Comparison of ENCODE assay signal across 8 cellular contexts in the genomic region with DNA sequence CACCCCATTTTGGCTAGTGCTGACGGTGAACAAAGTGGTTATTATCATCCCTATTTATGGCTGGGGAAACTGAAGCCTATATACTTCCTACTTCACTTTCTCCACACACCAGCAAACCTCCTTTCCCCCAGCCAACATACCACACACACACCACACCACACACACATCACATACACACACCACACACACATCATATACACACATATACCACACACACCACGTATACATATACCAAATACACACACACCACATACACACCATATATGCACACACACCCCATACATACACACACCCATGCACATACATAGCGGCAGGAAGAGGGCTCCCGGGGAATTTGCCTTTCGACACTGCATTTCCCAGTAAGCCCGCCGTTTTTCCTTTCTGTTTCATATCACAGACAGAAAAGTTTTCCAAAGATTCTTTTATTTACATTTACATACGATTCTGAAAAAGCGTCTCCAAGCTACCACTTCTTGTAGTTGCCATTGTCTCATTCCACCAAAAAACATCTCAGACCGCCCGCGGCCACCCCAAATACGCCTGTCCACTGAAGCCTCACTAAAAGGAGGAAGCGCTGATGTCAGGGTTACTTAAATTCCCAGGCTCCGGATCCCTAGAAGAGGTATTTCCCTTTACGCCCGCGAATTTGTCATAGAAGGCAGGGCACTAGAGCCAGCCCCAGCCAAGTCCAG. TPM values are rescaled to one million over a fixed set of nuclear protein-coding genes. Genes with fewer than 3 reads are reported as not detected.
A peak's percentile ranks its signal among the peaks of the same experiment; 100 is the strongest.
DNase-seq lines count a peak whose midpoint lies in the region; ATAC-seq and TF ChIP-seq lines count a peak whose summit lies in the region.

No MANE protein-coding gene starts in this region.

- TF ChIP-seq POLR2A in vagina (IDR thresholded peaks at IDR 0.05) = peak in 1 of 2 donors; percentile 80

- no peak for ATAC-seq in GM21390 (IDR thresholded peaks at IDR 0.05; ENCODE audit: unreplicated experiment)
- no peak for ATAC-seq in HG03378 (IDR thresholded peaks at IDR 0.05; ENCODE audit: unreplicated experiment)

- H3K36me3 Mint-ChIP-seq in activated naive CD4-positive, alpha-beta T cell treated with anti-CD3 and anti-CD28 coated beads for 36 hours (ENCODE audit: low read depth) = peaks cover 23% of the 10 kb centered on the region
- peaks cover 30% of the 10 kb centered on the region for H3K36me3 Mint-ChIP-seq in activated naive CD4-positive, alpha-beta T cell treated with anti-CD3 and anti-CD28 coated beads, Interleukin-2, amount 10 ng/mL, durations not matched to agents 7 days and 5 days
- H3K36me3 Mint-ChIP-seq in activated T-helper 1 cell treated with anti-CD3 and anti-CD28 coated beads, Interleukin-12 subunit alpha, Interleukin-12 subunit beta, Interleukin-2, Interleukin-4 antibody, amounts not matched to agents 30 ng/mL and 10 ng/mL and 1 ng/mL, durations not matched to agents 14 hours and 24 hours and 36 hours (ENCODE audit: low read depth) = peaks cover 20% of the 10 kb centered on the region

- H3K4me3 Mint-ChIP-seq in activated naive CD4-positive, alpha-beta T cell treated with anti-CD3 and anti-CD28 coated beads for 36 hours = no peak overlapping the region
- H3K4me3 Mint-ChIP-seq in activated naive CD4-positive, alpha-beta T cell treated with anti-CD3 and anti-CD28 coated beads, Interleukin-2, amount 10 ng/mL, durations not matched to agents 7 days and 5 days = no peak overlapping the region
- no peak overlapping the region for H3K4me3 Mint-ChIP-seq in activated T-helper 1 cell treated with anti-CD3 and anti-CD28 coated beads, Interleukin-12 subunit alpha, Interleukin-12 subunit beta, Interleukin-2, Interleukin-4 antibody, amounts not matched to agents 30 ng/mL and 10 ng/mL and 1 ng/mL, durations not matched to agents 14 hours and 24 hours and 36 hours

- CTCF ChIA-PET in activated naive CD4-positive, alpha-beta T cell treated with anti-CD3 and anti-CD28 coated beads for 36 hours (lab: Charles Lee) = interaction anchor here (0.8 to 2.7 kb wide), 9 partner anchors 10 to 235 kb away, joined by 3 to 18 read pairs (median 8); a partner anchor contains a TSS
- CTCF ChIA-PET in activated naive CD4-positive, alpha-beta T cell treated with anti-CD3 and anti-CD28 coated beads, Interleukin-2, amount 10 ng/mL, durations not matched to agents 7 days and 5 days (lab: Charles Lee) = interaction anchor here (0.9 to 2.0 kb wide), 6 partner anchors 11 to 234 kb away, joined by 3 to 8 read pairs (median 4); a partner anchor contains a TSS

- H3K36me3 ChIP-seq in kidney epithelial cell (ENCODE audit: control insufficient read depth, insufficient read depth, low read length) (peaks cover 1% of the 10 kb centered on the region), vagina (peaks cover 0 to 5% of the 10 kb centered on the region in 2 donors)

- H3K27me3 ChIP-seq in kidney epithelial cell (ENCODE audit: control insufficient read depth, insufficient read depth, low read length) = no peaks in the 10 kb centered on the region
- no peaks in the 10 kb centered on the region for H3K27me3 ChIP-seq in vagina

- no peak for TF ChIP-seq CTCF in kidney epithelial cell (IDR thresholded peaks at IDR 0.05; ENCODE audit: insufficient read depth, low read length, poor library complexity, severe bottlenecking)
- no peak for TF ChIP-seq CTCF in vagina (IDR thresholded peaks at IDR 0.05)
- TF ChIP-seq CTCF in GM13976 (IDR thresholded peaks at IDR 0.05; ENCODE audit: borderline replicate concordance, control extremely low read depth, extremely low read depth, insufficient read depth, missing control alignments) = no peak

- peaks cover 27% of the 10 kb centered on the region for H3K4me1 Mint-ChIP-seq in activated naive CD4-positive, alpha-beta T cell treated with anti-CD3 and anti-CD28 coated beads for 36 hours (ENCODE audit: low read depth)
- H3K4me1 Mint-ChIP-seq in activated naive CD4-positive, alpha-beta T cell treated with anti-CD3 and anti-CD28 coated beads, Interleukin-2, amount 10 ng/mL, durations not matched to agents 7 days and 5 days = peaks cover 34% of the 10 kb centered on the region
- peaks cover 27% of the 10 kb centered on the region for H3K4me1 Mint-ChIP-seq in activated T-helper 1 cell treated with anti-CD3 and anti-CD28 coated beads, Interleukin-12 subunit alpha, Interleukin-12 subunit beta, Interleukin-2, Interleukin-4 antibody, amounts not matched to agents 30 ng/mL and 10 ng/mL and 1 ng/mL, durations not matched to agents 14 hours and 24 hours and 36 hours (ENCODE audit: low read depth)

- H3K27ac ChIP-seq in vagina = peak overlapping the region; percentile 88

- H3K27me3 Mint-ChIP-seq in activated naive CD4-positive, alpha-beta T cell treated with anti-CD3 and anti-CD28 coated beads for 36 hours (ENCODE audit: low read depth) = no peaks in the 10 kb centered on the region
- H3K27me3 Mint-ChIP-seq in activated naive CD4-positive, alpha-beta T cell treated with anti-CD3 and anti-CD28 coated beads, Interleukin-2, amount 10 ng/mL, durations not matched to agents 7 days and 5 days = no peaks in the 10 kb centered on the region
- no peaks in the 10 kb centered on the region for H3K27me3 Mint-ChIP-seq in activated T-helper 1 cell treated with anti-CD3 and anti-CD28 coated beads, Interleukin-12 subunit alpha, Interleukin-12 subunit beta, Interleukin-2, Interleukin-4 antibody, amounts not matched to agents 30 ng/mL and 10 ng/mL and 1 ng/mL, durations not matched to agents 14 hours and 24 hours and 36 hours (ENCODE audit: insufficient read depth)

- H3K4me1 ChIP-seq in vagina = peaks cover 43% of the 10 kb centered on the region

- intact Hi-C loops in activated naive CD4-positive, alpha-beta T cell treated with anti-CD3 and anti-CD28 coated beads for 36 hours (cut with micrococcal nuclease) = loop anchor here (1.0 to 10.0 kb wide), 14 partner anchors 17 to 362 kb away; a partner anchor contains a TSS
- intact Hi-C loops in activated T-helper 1 cell treated with anti-CD3 and anti-CD28 coated beads, Interleukin-12 subunit alpha, Interleukin-12 subunit beta, Interleukin-2, Interleukin-4 antibody, amounts not matched to agents 30 ng/mL and 10 ng/mL and 1 ng/mL, durations not matched to agents 14 hours and 24 hours and 36 hours (cut with micrococcal nuclease) = loop anchor here (1.0 to 5.0 kb wide), 13 partner anchors 23 to 1024 kb away; a partner anchor contains a TSS
- intact Hi-C loops in vagina (cut with DNase I) = no loop called here

- H3K27ac Mint-ChIP-seq in activated naive CD4-positive, alpha-beta T cell treated with anti-CD3 and anti-CD28 coated beads for 36 hours = no peak overlapping the region
- H3K27ac Mint-ChIP-seq in activated naive CD4-positive, alpha-beta T cell treated with anti-CD3 and anti-CD28 coated beads, Interleukin-2, amount 10 ng/mL, durations not matched to agents 7 days and 5 days = no peak overlapping the region
- H3K27ac Mint-ChIP-seq in activated T-helper 1 cell treated with anti-CD3 and anti-CD28 coated beads, Interleukin-12 subunit alpha, Interleukin-12 subunit beta, Interleukin-2, Interleukin-4 antibody, amounts not matched to agents 30 ng/mL and 10 ng/mL and 1 ng/mL, durations not matched to agents 14 hours and 24 hours and 36 hours = no peak overlapping the region

- no peaks in the 10 kb centered on the region for H3K9me3 Mint-ChIP-seq in activated naive CD4-positive, alpha-beta T cell treated with anti-CD3 and anti-CD28 coated beads for 36 hours
- no peaks in the 10 kb centered on the region for H3K9me3 Mint-ChIP-seq in activated naive CD4-positive, alpha-beta T cell treated with anti-CD3 and anti-CD28 coated beads, Interleukin-2, amount 10 ng/mL, durations not matched to agents 7 days and 5 days
- H3K9me3 Mint-ChIP-seq in activated T-helper 1 cell treated with anti-CD3 and anti-CD28 coated beads, Interleukin-12 subunit alpha, Interleukin-12 subunit beta, Interleukin-2, Interleukin-4 antibody, amounts not matched to agents 30 ng/mL and 10 ng/mL and 1 ng/mL, durations not matched to agents 14 hours and 24 hours and 36 hours = no peaks in the 10 kb centered on the region

- in situ Hi-C loops in GM13976 (cut with MboI; ENCODE audit: low sequenced_read_pairs, unreplicated experiment) = no loop called here

- H3K4me3 ChIP-seq in kidney epithelial cell (ENCODE audit: low read depth, low read length) = peak overlapping the region; percentile 48
- peak overlapping the region; percentile 58 to 99 for H3K4me3 ChIP-seq in vagina

- no peaks in the 10 kb centered on the region for H3K9me3 ChIP-seq in vagina

- DNase-seq in activated naive CD4-positive, alpha-beta T cell treated with anti-CD3 and anti-CD28 coated beads for 36 hours = peak; percentile 8
- DNase-seq in activated naive CD4-positive, alpha-beta T cell treated with anti-CD3 and anti-CD28 coated beads, Interleukin-2, amount 10 ng/mL, durations not matched to agents 7 days and 5 days = no peak
- peak; percentile 15 for DNase-seq in activated T-helper 1 cell treated with anti-CD3 and anti-CD28 coated beads, Interleukin-12 subunit alpha, Interleukin-12 subunit beta, Interleukin-2, Interleukin-4 antibody, amounts not matched to agents 30 ng/mL and 10 ng/mL and 1 ng/mL, durations not matched to agents 14 hours and 24 hours and 36 hours (ENCODE audit: low spot score)
- DNase-seq in kidney epithelial cell (ENCODE audit: low read depth) = no peak
- no peak for DNase-seq in vagina (ENCODE audit: extremely low spot score in 2 of 2)
- no peak for DNase-seq in GM13976 (ENCODE audit: low spot score)

RNA-seq across cellular contexts. Expression of a gene that starts 0.8 kb away (rescaled TPM):
- total RNA-seq in activated naive CD4-positive, alpha-beta T cell treated with anti-CD3 and anti-CD28 coated beads for 36 hours = 10 to 100 TPM; 33.2 to 35.7 TPM
- 42.6 and 47.0 TPM in 2 replicates for total RNA-seq in activated T-helper 1 cell treated with anti-CD3 and anti-CD28 coated beads, Interleukin-12 subunit alpha, Interleukin-12 subunit beta, Interleukin-2, Interleukin-4 antibody, amounts not matched to agents 30 ng/mL and 10 ng/mL and 1 ng/mL, durations not matched to agents 14 hours and 24 hours and 36 hours
- 78.2 and 81.0 TPM in 2 replicates for total RNA-seq in kidney epithelial cell
- 80.5 TPM for total RNA-seq in vagina

RNA-seq across cellular contexts. Expression of a gene that starts 6.4 kb away (rescaled TPM):
- total RNA-seq in activated naive CD4-positive, alpha-beta T cell treated with anti-CD3 and anti-CD28 coated beads for 36 hours = 100 to 1,000 TPM; 121 to 126 TPM
- total RNA-seq in activated T-helper 1 cell treated with anti-CD3 and anti-CD28 coated beads, Interleukin-12 subunit alpha, Interleukin-12 subunit beta, Interleukin-2, Interleukin-4 antibody, amounts not matched to agents 30 ng/mL and 10 ng/mL and 1 ng/mL, durations not matched to agents 14 hours and 24 hours and 36 hours = 93.5 and 109 TPM in 2 replicates
- total RNA-seq in kidney epithelial cell (21.4 and 23.2 TPM in 2 replicates), vagina (26.0 TPM)

RNA-seq across cellular contexts. Expression of a gene that starts 7.2 kb away (rescaled TPM):
- 1 to 10 TPM; 1.2 to 1.5 TPM for total RNA-seq in activated naive CD4-positive, alpha-beta T cell treated with anti-CD3 and anti-CD28 coated beads for 36 hours
- 0.29 TPM in 1 of 2 replicates, not detected in the other for total RNA-seq in activated T-helper 1 cell treated with anti-CD3 and anti-CD28 coated beads, Interleukin-12 subunit alpha, Interleukin-12 subunit beta, Interleukin-2, Interleukin-4 antibody, amounts not matched to agents 30 ng/mL and 10 ng/mL and 1 ng/mL, durations not matched to agents 14 hours and 24 hours and 36 hours
- total RNA-seq in kidney epithelial cell (0.96 and 1.1 TPM in 2 replicates), vagina (1.2 TPM)

RNA-seq across cellular contexts. Expression of a gene that starts 24.0 kb away (rescaled TPM):
- total RNA-seq in activated naive CD4-positive, alpha-beta T cell treated with anti-CD3 and anti-CD28 coated beads for 36 hours = 1 to 10 TPM; 1.7 to 2.2 TPM
- 12.0 and 12.9 TPM in 2 replicates for total RNA-seq in activated T-helper 1 cell treated with anti-CD3 and anti-CD28 coated beads, Interleukin-12 subunit alpha, Interleukin-12 subunit beta, Interleukin-2, Interleukin-4 antibody, amounts not matched to agents 30 ng/mL and 10 ng/mL and 1 ng/mL, durations not matched to agents 14 hours and 24 hours and 36 hours
- total RNA-seq in kidney epithelial cell (12.0 and 18.0 TPM in 2 replicates), vagina (15.5 TPM)

RNA-seq across cellular contexts. Expression of a gene that starts 42.1 kb away (rescaled TPM):
- total RNA-seq in activated naive CD4-positive, alpha-beta T cell treated with anti-CD3 and anti-CD28 coated beads for 36 hours = 100 to 1,000 TPM; 285 to 331 TPM
- total RNA-seq in activated T-helper 1 cell treated with anti-CD3 and anti-CD28 coated beads, Interleukin-12 subunit alpha, Interleukin-12 subunit beta, Interleukin-2, Interleukin-4 antibody, amounts not matched to agents 30 ng/mL and 10 ng/mL and 1 ng/mL, durations not matched to agents 14 hours and 24 hours and 36 hours = 352 and 379 TPM in 2 replicates
- total RNA-seq in kidney epithelial cell (59.4 and 60.9 TPM in 2 replicates), vagina (140 TPM)

Comparison
In these comparisons a context has a peak if more than half of its experiments do, and no peak if none do; other contexts are left out.
1. DNase-seq: peak in activated naive CD4-positive, alpha-beta T cell treated with anti-CD3 and anti-CD28 coated beads for 36 hours (single experiment) and activated T-helper 1 cell treated with anti-CD3 and anti-CD28 coated beads, Interleukin-12 subunit alpha, Interleukin-12 subunit beta, Interleukin-2, Interleukin-4 antibody, amounts not matched to agents 30 ng/mL and 10 ng/mL and 1 ng/mL, durations not matched to agents 14 hours and 24 hours and 36 hours (single experiment); none in activated naive CD4-positive, alpha-beta T cell treated with anti-CD3 and anti-CD28 coated beads, Interleukin-2, amount 10 ng/mL, durations not matched to agents 7 days and 5 days (single experiment), kidney epithelial cell (single experiment), vagina (0 of 2) and GM13976 (single experiment).